8 cellular contexts compared by ENCODE assay signal in genomic region chr11:72102631-72102945, GRCh38. TPM values are rescaled to one million over a fixed set of nuclear protein-coding genes. Genes with fewer than 3 reads are reported as not detected.
DNase-seq lines count a peak whose midpoint lies in the region; ATAC-seq, FAIRE-seq and TF ChIP-seq lines count a peak whose summit lies in the region.

No MANE protein-coding gene starts in this region.

- no peak for TF ChIP-seq CTCF in K562 (IDR thresholded peaks at IDR 0.05 in 2 of 3, conservative IDR thresholded peaks at IDR 0.05 in 1 of 3; ENCODE audit: insufficient read depth in 2 of 3, low read depth in 1 of 3, low read length in 3 of 3)

- CTCF ChIA-PET in K562 (lab: Yijun Ruan, JAX; ENCODE audit: low intra/inter-chr PET ratio) = no interaction called here

- peaks cover 43% of the 10 kb centered on the region for H3K79me2 ChIP-seq in K562 (ENCODE audit: control insufficient read depth, insufficient read depth, low read length)

- H3K36me3 ChIP-seq in K562 (ENCODE audit: control insufficient read depth, insufficient read depth, low read length) = peaks cover 45% of the 10 kb centered on the region

- no peak for TF ChIP-seq RAD21 in K562 (CRISPR knock-in tag; conservative IDR thresholded peaks at IDR 0.05 in 1 of 2, IDR thresholded peaks at IDR 0.05 in 1 of 2)

- no peak for FAIRE-seq in K562 (lab: Jason Lieb, UNC)

- no peak for TF ChIP-seq POLR2A in K562 (conservative IDR thresholded peaks at IDR 0.05)

- no peaks in the 10 kb centered on the region for H4K20me1 ChIP-seq in K562 (replicated peaks; ENCODE audit: control insufficient read depth, insufficient read depth, low read length)

- H3K9me3 Mint-ChIP-seq in stimulated activated naive CD8-positive, alpha-beta T cell treated with anti-CD3 and anti-CD28 coated beads, Interleukin-15, Interleukin-2, amounts not matched to agents 100 ng/mL and 50 ng/mL, for 24 hours = no peaks in the 10 kb centered on the region
- no peaks in the 10 kb centered on the region for H3K9me3 Mint-ChIP-seq in memory B cell

- peak overlapping the region; percentile 95 for H3K4me2 ChIP-seq in K562 (ENCODE audit: insufficient read depth, low read length)

- peak overlapping the region; percentile 92 for H3K4me3 Mint-ChIP-seq in stimulated activated naive CD8-positive, alpha-beta T cell treated with anti-CD3 and anti-CD28 coated beads, Interleukin-15, Interleukin-2, amounts not matched to agents 100 ng/mL and 50 ng/mL, for 24 hours
- H3K4me3 Mint-ChIP-seq in memory B cell = peak overlapping the region; percentile 98

- peaks cover 14 to 39% of the 10 kb centered on the region in 2 experiments for H3K4me1 ChIP-seq in K562 (replicated peaks in 1 of 2; ENCODE audit: control insufficient read depth in 2 of 2, insufficient read depth in 2 of 2, low read length in 2 of 2)

- no peaks in the 10 kb centered on the region for H3K27me3 Mint-ChIP-seq in stimulated activated naive CD8-positive, alpha-beta T cell treated with anti-CD3 and anti-CD28 coated beads, Interleukin-15, Interleukin-2, amounts not matched to agents 100 ng/mL and 50 ng/mL, for 24 hours
- H3K27me3 Mint-ChIP-seq in memory B cell = no peaks in the 10 kb centered on the region

- no peaks in the 10 kb centered on the region for H3K9me1 ChIP-seq in K562 (ENCODE audit: control insufficient read depth, insufficient read depth, low read length)

- POLR2A ChIA-PET in K562 (lab: Yijun Ruan, JAX) = interaction anchor here (0.6 to 3.4 kb wide), 7 partner anchors 9 to 104 kb away, joined by 3 to 21 read pairs (median 13); partner anchors contain the start of gene ANAPC15

- WGBS in K562 (ENCODE audit: insufficient coverage, low coverage, missing lambda C conversion rate) = 0% methylated on average over 9 of the region's 9 CpGs

- H3K27ac ChIP-seq in K562 (ENCODE audit: extremely low read depth, low read depth, low read length) = peak overlapping the region; percentile 95

- H3K4me1 Mint-ChIP-seq in stimulated activated naive CD8-positive, alpha-beta T cell treated with anti-CD3 and anti-CD28 coated beads, Interleukin-15, Interleukin-2, amounts not matched to agents 100 ng/mL and 50 ng/mL, for 24 hours (ENCODE audit: low read depth) = peaks cover 38% of the 10 kb centered on the region
- H3K4me1 Mint-ChIP-seq in memory B cell = peaks cover 43% of the 10 kb centered on the region

- peak overlapping the region; percentile 69 for H2AFZ ChIP-seq in K562 (ENCODE audit: low read depth, low read length)

- no peaks in the 10 kb centered on the region for H3K27me3 ChIP-seq in K562 (ENCODE audit: control insufficient read depth in 2 of 2, insufficient read depth in 2 of 2, low read length in 2 of 2)

- in situ Hi-C loops in K562 (cut with MboI) = no loop called here

- peak overlapping the region; percentile 96 to 98 for H3K9ac ChIP-seq in K562 (ENCODE audit: insufficient read depth in 1 of 2, low read depth in 2 of 2, low read length in 2 of 2)

- intact Hi-C loops in K562 (cut with micrococcal nuclease) = loop anchor here (5.0 kb wide), 1 partner anchor 330 kb away; the partner anchor contains the start of gene CLPB

- no peak for ATAC-seq in stimulated activated naive CD8-positive, alpha-beta T cell treated with anti-CD3 and anti-CD28 coated beads, Interleukin-15, Interleukin-2, amounts not matched to agents 100 U/mL and 50 U/mL, for 24 hours
- ATAC-seq in K562 = no peak
- ATAC-seq in memory B cell (ENCODE audit: low read depth) = no peak
- ATAC-seq in GM19395 (IDR thresholded peaks at IDR 0.05; ENCODE audit: unreplicated experiment) = no peak

- peaks cover 14% of the 10 kb centered on the region for H3K36me3 Mint-ChIP-seq in stimulated activated naive CD8-positive, alpha-beta T cell treated with anti-CD3 and anti-CD28 coated beads, Interleukin-15, Interleukin-2, amounts not matched to agents 100 ng/mL and 50 ng/mL, for 24 hours (ENCODE audit: low read depth)
- H3K36me3 Mint-ChIP-seq in memory B cell = peaks cover 17% of the 10 kb centered on the region

- no peak for DNase-seq in stimulated activated naive CD8-positive, alpha-beta T cell treated with anti-CD3 and anti-CD28 coated beads, Interleukin-15, Interleukin-2, amounts not matched to agents 100 U/mL and 50 U/mL, for 24 hours
- DNase-seq in K562 (ENCODE audit: extremely low read depth in 1 of 4, low spot score in 3 of 4) (no peak), memory B cell (ENCODE audit: low spot score in 2 of 2) (no peak), GM19238 (ENCODE audit: insufficient read length, low spot score) (no peak), NCI-H146 (lab: John Stamatoyannopoulos, UW) (no peak)
- DNase-seq in activated CD4-positive, alpha-beta T cell treated with anti-CD3 and anti-CD28 coated beads for 1 hour = no peak

- TF ChIP-seq EP300 in K562 (IDR thresholded peaks at IDR 0.05; ENCODE audit: low read length) = no peak; the same call in 1 of the 2 replicates

- no TSS peak for BruUV-seq in K562 (replicated peaks; lab: Mats Ljungman, UMichigan)

- H3K4me3 ChIP-seq in K562 = peak overlapping the region; percentile 77

- peak overlapping the region; percentile 94 for H3K27ac Mint-ChIP-seq in stimulated activated naive CD8-positive, alpha-beta T cell treated with anti-CD3 and anti-CD28 coated beads, Interleukin-15, Interleukin-2, amounts not matched to agents 100 ng/mL and 50 ng/mL, for 24 hours
- peak overlapping the region; percentile 97 for H3K27ac Mint-ChIP-seq in memory B cell

- H3K9me3 ChIP-seq in K562 (replicated peaks; ENCODE audit: control insufficient read depth, insufficient read depth, low read depth, low read length) = no peaks in the 10 kb centered on the region

RNA-seq across cellular contexts. Expression of gene LAMTOR1, which starts 0.5 kb away (rescaled TPM):
- 56.6 and 74.7 TPM in 2 replicates for total RNA-seq in K562 (2011; cell fraction: chromatin; rRNA removed; ENCODE audit: low replicate concordance)
- 60.5 and 60.8 TPM in 2 replicates for total RNA-seq in K562 (2011; cell fraction: nucleolus; rRNA removed)
- 67.6 and 104 TPM in 2 replicates for total RNA-seq in K562 (2011; cell fraction: nucleoplasm; rRNA removed)
- total RNA-seq in K562 (2014; rRNA removed) = 86.0 and 124 TPM in 2 replicates
- total RNA-seq in K562 (2014; rRNA removed; fragmentation: Illumina TruSeq; extraction: Trizol) = 71.5 and 84.6 TPM in 2 replicates
- total RNA-seq in K562 (2015; rRNA removed; fragmentation: Illumina TruSeq; extraction: Trizol) = 77.4 and 80.0 TPM in 2 replicates
- total RNA-seq in K562 (2021) = 66.4 and 71.3 TPM in 2 replicates
- polyA plus RNA-seq in K562 (2011; rRNA removed) = 62.6 and 76.1 TPM in 2 replicates
- polyA plus RNA-seq in K562 (2011; cell fraction: cytosol; rRNA removed) = 119 and 150 TPM in 2 replicates
- polyA plus RNA-seq in K562 (2011; cell fraction: nucleus; rRNA removed) = 63.9 and 70.2 TPM in 2 replicates
- 95.8 and 155 TPM in 2 replicates for polyA plus RNA-seq in K562 (2012)
- 104 and 110 TPM in 2 replicates for polyA plus RNA-seq in K562 (2014; fragmentation: Illumina TruSeq; extraction: Trizol)
- polyA plus RNA-seq in K562 (2014; fragmentation: Nextera tagmentation; extraction: Ambion mirVana) = 10 to 100 TPM; 91.1 to 97.5 TPM
- 85.3 and 93.5 TPM in 2 replicates for polyA plus RNA-seq in K562 (2014; rRNA removed)
- polyA minus RNA-seq in K562 (2011; rRNA and poly(A)+ RNA removed) = 53.8 and 69.6 TPM in 2 replicates
- polyA minus RNA-seq in K562 (2011; cell fraction: cytosol; rRNA and poly(A)+ RNA removed) = 81.5 and 96.2 TPM in 2 replicates
- polyA minus RNA-seq in K562 (2011; cell fraction: nucleus; rRNA and poly(A)+ RNA removed) = 34.2 and 46.9 TPM in 2 replicates

RNA-seq across cellular contexts. Expression of gene TOMT, which starts 3.1 kb away (rescaled TPM):
- total RNA-seq in K562 (2011; cell fraction: chromatin; rRNA removed; ENCODE audit: low replicate concordance) = not detected in 2 replicates
- total RNA-seq in K562 (2011; cell fraction: nucleolus; rRNA removed) = not detected in 2 replicates
- total RNA-seq in K562 (2011; cell fraction: nucleoplasm; rRNA removed) = not detected in 2 replicates
- not detected in 2 replicates for total RNA-seq in K562 (2014; rRNA removed)
- not detected in 2 replicates for total RNA-seq in K562 (2014; rRNA removed; fragmentation: Illumina TruSeq; extraction: Trizol)
- not detected in 2 replicates for total RNA-seq in K562 (2015; rRNA removed; fragmentation: Illumina TruSeq; extraction: Trizol)
- total RNA-seq in K562 (2021) = not detected in 2 replicates
- not detected in 2 replicates for polyA plus RNA-seq in K562 (2011; rRNA removed)
- not detected in 2 replicates for polyA plus RNA-seq in K562 (2011; cell fraction: cytosol; rRNA removed)
- polyA plus RNA-seq in K562 (2011; cell fraction: nucleus; rRNA removed) = not detected in 2 replicates
- polyA plus RNA-seq in K562 (2012) = not detected in 2 replicates
- not detected in 2 replicates for polyA plus RNA-seq in K562 (2014; fragmentation: Illumina TruSeq; extraction: Trizol)
- not detected for polyA plus RNA-seq in K562 (2014; fragmentation: Nextera tagmentation; extraction: Ambion mirVana)
- not detected in 2 replicates for polyA plus RNA-seq in K562 (2014; rRNA removed)
- not detected in 2 replicates for polyA minus RNA-seq in K562 (2011; rRNA and poly(A)+ RNA removed)
- not detected in 2 replicates for polyA minus RNA-seq in K562 (2011; cell fraction: cytosol; rRNA and poly(A)+ RNA removed)
- not detected in 2 replicates for polyA minus RNA-seq in K562 (2011; cell fraction: nucleus; rRNA and poly(A)+ RNA removed)

RNA-seq across cellular contexts. Expression of gene ANAPC15, which starts 9.9 kb away (rescaled TPM):
- total RNA-seq in K562 (2011; cell fraction: chromatin; rRNA removed; ENCODE audit: low replicate concordance) = 13.0 and 14.3 TPM in 2 replicates
- total RNA-seq in K562 (2011; cell fraction: nucleolus; rRNA removed) = 15.5 and 17.0 TPM in 2 replicates
- 22.1 and 26.9 TPM in 2 replicates for total RNA-seq in K562 (2011; cell fraction: nucleoplasm; rRNA removed)
- total RNA-seq in K562 (2014; rRNA removed) (71.8 and 79.9 TPM in 2 replicates), K562 (2014; rRNA removed; fragmentation: Illumina TruSeq; extraction: Trizol) (53.5 and 59.0 TPM in 2 replicates), K562 (2015; rRNA removed; fragmentation: Illumina TruSeq; extraction: Trizol) (67.2 and 74.9 TPM in 2 replicates), K562 (2021) (63.5 and 72.7 TPM in 2 replicates)
- polyA plus RNA-seq in K562 (2011; rRNA removed) (40.9 and 53.0 TPM in 2 replicates), K562 (2014; fragmentation: Illumina TruSeq; extraction: Trizol) (110 and 117 TPM in 2 replicates), K562 (2014; fragmentation: Nextera tagmentation; extraction: Ambion mirVana) (100 to 1,000 TPM; 197 to 254 TPM), K562 (2014; rRNA removed) (75.7 and 80.1 TPM in 2 replicates)
- 54.1 and 55.7 TPM in 2 replicates for polyA plus RNA-seq in K562 (2011; cell fraction: cytosol; rRNA removed)
- 36.7 and 37.1 TPM in 2 replicates for polyA plus RNA-seq in K562 (2011; cell fraction: nucleus; rRNA removed)
- 86.1 and 99.9 TPM in 2 replicates for polyA plus RNA-seq in K562 (2012)
- 91.2 and 94.5 TPM in 2 replicates for polyA minus RNA-seq in K562 (2011; rRNA and poly(A)+ RNA removed)
- polyA minus RNA-seq in K562 (2011; cell fraction: cytosol; rRNA and poly(A)+ RNA removed) = 12.2 and 13.6 TPM in 2 replicates
- polyA minus RNA-seq in K562 (2011; cell fraction: nucleus; rRNA and poly(A)+ RNA removed) = 6.5 and 14.0 TPM in 2 replicates

RNA-seq across cellular contexts. Expression of gene LRRC51, which starts 21.9 kb away (rescaled TPM):
- total RNA-seq in K562 (2011; cell fraction: chromatin; rRNA removed; ENCODE audit: low replicate concordance) = 3.4 and 10.3 TPM in 2 replicates
- total RNA-seq in K562 (2011; cell fraction: nucleolus; rRNA removed) = 3.2 and 3.3 TPM in 2 replicates
- total RNA-seq in K562 (2011; cell fraction: nucleoplasm; rRNA removed) = 3.4 and 4.8 TPM in 2 replicates
- total RNA-seq in K562 (2014; rRNA removed) = 5.1 and 9.1 TPM in 2 replicates
- total RNA-seq in K562 (2014; rRNA removed; fragmentation: Illumina TruSeq; extraction: Trizol) = 4.8 and 5.1 TPM in 2 replicates
- total RNA-seq in K562 (2015; rRNA removed; fragmentation: Illumina TruSeq; extraction: Trizol) = 4.2 and 4.7 TPM in 2 replicates
- total RNA-seq in K562 (2021) = 5.1 and 5.2 TPM in 2 replicates
- 6.3 and 10.6 TPM in 2 replicates for polyA plus RNA-seq in K562 (2011; rRNA removed)
- polyA plus RNA-seq in K562 (2011; cell fraction: cytosol; rRNA removed) = 4.0 and 9.4 TPM in 2 replicates
- polyA plus RNA-seq in K562 (2011; cell fraction: nucleus; rRNA removed) = 4.0 and 6.8 TPM in 2 replicates
- 7.8 and 10.9 TPM in 2 replicates for polyA plus RNA-seq in K562 (2012)
- polyA plus RNA-seq in K562 (2014; fragmentation: Illumina TruSeq; extraction: Trizol) = 7.1 and 8.2 TPM in 2 replicates
- 1 to 10 TPM; 6.9 to 8.6 TPM for polyA plus RNA-seq in K562 (2014; fragmentation: Nextera tagmentation; extraction: Ambion mirVana)
- 5.6 and 9.9 TPM in 2 replicates for polyA plus RNA-seq in K562 (2014; rRNA removed)
- polyA minus RNA-seq in K562 (2011; rRNA and poly(A)+ RNA removed) = 3.5 and 7.7 TPM in 2 replicates
- 0.76 and 1.2 TPM in 2 replicates for polyA minus RNA-seq in K562 (2011; cell fraction: cytosol; rRNA and poly(A)+ RNA removed)
- 0.78 and 2.7 TPM in 2 replicates for polyA minus RNA-seq in K562 (2011; cell fraction: nucleus; rRNA and poly(A)+ RNA removed)

RNA-seq across cellular contexts. Expression of gene NUMA1, which starts 22.2 kb away (rescaled TPM):
- 274 and 395 TPM in 2 replicates for total RNA-seq in K562 (2011; cell fraction: chromatin; rRNA removed; ENCODE audit: low replicate concordance)
- 203 and 209 TPM in 2 replicates for total RNA-seq in K562 (2011; cell fraction: nucleolus; rRNA removed)
- 193 and 293 TPM in 2 replicates for total RNA-seq in K562 (2011; cell fraction: nucleoplasm; rRNA removed)
- total RNA-seq in K562 (2014; rRNA removed) = 93.1 and 94.7 TPM in 2 replicates
- 40.3 and 41.4 TPM in 2 replicates for total RNA-seq in K562 (2014; rRNA removed; fragmentation: Illumina TruSeq; extraction: Trizol)
- total RNA-seq in K562 (2015; rRNA removed; fragmentation: Illumina TruSeq; extraction: Trizol) = 46.9 and 50.4 TPM in 2 replicates
- total RNA-seq in K562 (2021) = 83.1 and 104 TPM in 2 replicates
- 51.2 and 72.8 TPM in 2 replicates for polyA plus RNA-seq in K562 (2011; rRNA removed)
- polyA plus RNA-seq in K562 (2011; cell fraction: cytosol; rRNA removed) = 51.6 and 71.5 TPM in 2 replicates
- 256 and 329 TPM in 2 replicates for polyA plus RNA-seq in K562 (2011; cell fraction: nucleus; rRNA removed)
- polyA plus RNA-seq in K562 (2012) = 73.1 and 108 TPM in 2 replicates
- polyA plus RNA-seq in K562 (2014; fragmentation: Illumina TruSeq; extraction: Trizol) = 74.2 and 85.9 TPM in 2 replicates
- polyA plus RNA-seq in K562 (2014; fragmentation: Nextera tagmentation; extraction: Ambion mirVana) = 1 to 10 TPM; 4.1 to 7.6 TPM
- 66.4 and 85.2 TPM in 2 replicates for polyA plus RNA-seq in K562 (2014; rRNA removed)
- polyA minus RNA-seq in K562 (2011; rRNA and poly(A)+ RNA removed) = 89.9 and 94.4 TPM in 2 replicates
- 77.1 and 80.0 TPM in 2 replicates for polyA minus RNA-seq in K562 (2011; cell fraction: cytosol; rRNA and poly(A)+ RNA removed)
- 111 and 169 TPM in 2 replicates for polyA minus RNA-seq in K562 (2011; cell fraction: nucleus; rRNA and poly(A)+ RNA removed)
